10 cellular contexts compared by ENCODE assay signal in genomic region chr19:1846517-1847205, GRCh38. TPM values are rescaled to one million over a fixed set of nuclear protein-coding genes. Genes with fewer than 3 reads are reported as not detected.
DNase-seq lines count a peak whose midpoint lies in the region; ATAC-seq and TF ChIP-seq lines count a peak whose summit lies in the region.
"Had no signal": no experiment of that assay in that cellular context is flagged by ENCODE, and none has a peak within 500 bp of the region (broad histone marks: within the 10 kb centered on the region; RNA-seq: fewer than 3 reads in every experiment).

No MANE protein-coding gene starts in this region.

- ATAC-seq in HCT116, result no peak
- no peak for ATAC-seq in HG02642 (IDR thresholded peaks at IDR 0.05; ENCODE audit: poor library complexity, unreplicated experiment)

- H3K9me3 ChIP-seq in HCT116 (ENCODE audit: control insufficient read depth in 1 of 2, insufficient read depth in 1 of 2, low read depth in 1 of 2, low read length in 2 of 2), result no peaks in the 10 kb centered on the region
- H3K9me3 ChIP-seq in skeletal muscle tissue (ENCODE audit: control insufficient read depth in 3 of 3, low read length in 3 of 3), result no peaks in the 10 kb centered on the region

- H2AFZ ChIP-seq in HCT116 (ENCODE audit: low read depth, low read length, poor library complexity, severe bottlenecking), result no peak overlapping the region

- H3K4me2 ChIP-seq in HCT116 (ENCODE audit: low read length), result peak overlapping the region; percentile 94

- H3K79me2 ChIP-seq in HCT116 (ENCODE audit: insufficient read depth, low read length), result peaks cover 74% of the 10 kb centered on the region

- peaks cover 0 to 8% of the 10 kb centered on the region in 2 experiments; a peak in 1 of 4 replicates for H3K36me3 ChIP-seq in HCT116 (ENCODE audit: control insufficient read depth in 1 of 2, insufficient read depth in 2 of 2, low read length in 2 of 2)
- peaks cover 0 to 7% (median 2%) of the 10 kb centered on the region in 3 donors for H3K36me3 ChIP-seq in skeletal muscle tissue (ENCODE audit: control insufficient read depth in 3 of 3, insufficient read depth in 3 of 3, low read length in 3 of 3)

- DNase-seq in HCT116 (ENCODE audit: low read depth, low spot score) (no peak), foreskin fibroblast (no peak), SHP77 treated with DMSO at 0.1 percent for 48 hours (lab: John Stamatoyannopoulos, UW) (no peak), hepatic stellate cell (ENCODE audit: low spot score) (no peak), T-helper 9 cell (no peak)
- DNase-seq: NCI-H1417 treated with DMSO at 0.1 percent for 48 hours, occipital lobe had no signal

- peaks cover 15% of the 10 kb centered on the region; the same call in 1 of the 2 replicates for H4K20me1 ChIP-seq in HCT116 (ENCODE audit: insufficient read depth)

- peak overlapping the region; percentile 88 for H3K9ac ChIP-seq in HCT116 (ENCODE audit: low read length)
- peak overlapping the region; percentile 93 to 98 (median 95) for H3K9ac ChIP-seq in skeletal muscle tissue (ENCODE audit: low read depth in 1 of 3, low read length in 3 of 3)

- no peaks in the 10 kb centered on the region for H3K27me3 ChIP-seq in HCT116 (ENCODE audit: insufficient read depth, low read length)
- H3K27me3 ChIP-seq in skeletal muscle tissue (ENCODE audit: control insufficient read depth in 3 of 3, insufficient read depth in 3 of 3, low read length in 3 of 3), result no peaks in the 10 kb centered on the region

- TF ChIP-seq RAD21 in HCT116 (IDR thresholded peaks at IDR 0.05; ENCODE audit: low read depth), result no peak

- H3K27ac ChIP-seq in HCT116 (ENCODE audit: low read depth, low read length) (peak overlapping the region; percentile 99; the same call in 1 of the 2 replicates), skeletal muscle tissue (ENCODE audit: low read depth, low read length) (no peak overlapping the region)

- RAD21 ChIA-PET in HCT116 (lab: Charles Lee; ENCODE audit: low non-redundant PET in 1 of 2, low total read pairs in 2 of 2, uncharacterized antibody in 2 of 2, unreplicated experiment in 2 of 2), result no interaction called here

- POLR2A ChIA-PET in HCT116 (lab: Charles Lee), result no interaction called here

- TF ChIP-seq POLR2A in HCT116 (IDR thresholded peaks at IDR 0.05; ENCODE audit: borderline replicate concordance, extremely low read depth, insufficient read depth, insufficient read length), result no peak

- H3K4me1 ChIP-seq in HCT116 (ENCODE audit: control insufficient read depth in 1 of 2, insufficient read depth in 2 of 2, low read length in 2 of 2), result peaks cover 20 to 30% of the 10 kb centered on the region in 2 experiments
- H3K4me1 ChIP-seq in skeletal muscle tissue (ENCODE audit: control insufficient read depth in 3 of 3, insufficient read depth in 3 of 3, low read length in 3 of 3), result peaks cover 51 to 59% (median 53%) of the 10 kb centered on the region in 3 donors

- intact Hi-C loops in HCT116 (cut with micrococcal nuclease), result no loop called here

- no peaks in the 10 kb centered on the region for H3K9me2 ChIP-seq in HCT116 (ENCODE audit: insufficient read depth)

- no TSS peak for BruUV-seq in HCT116 (replicated peaks; lab: Mats Ljungman, UMichigan)

- TF ChIP-seq CTCF in HCT116 (IDR thresholded peaks at IDR 0.05 in 2 of 3, conservative IDR thresholded peaks at IDR 0.05 in 1 of 3; ENCODE audit: borderline replicate concordance in 1 of 3, insufficient read depth in 1 of 3, low read depth in 2 of 3, low read length in 2 of 3), result no peak
- TF ChIP-seq CTCF in WI38 (IDR thresholded peaks at IDR 0.05; ENCODE audit: low read depth, low read length), result no peak
- no peak for TF ChIP-seq CTCF in foreskin fibroblast (IDR thresholded peaks at IDR 0.05; ENCODE audit: low read depth, low read length)

- CTCF ChIA-PET in HCT116 (lab: Charles Lee), result interaction anchor here (1.2 kb wide), 1 partner anchor 8 kb away, joined by 4 read pairs; no protein-coding TSS in a partner anchor

- H3K4me3 ChIP-seq in HCT116 (replicated peaks in 1 of 2; ENCODE audit: low read depth in 1 of 2, low read length in 2 of 2) (peak overlapping the region; percentile 88 to 98), WI38 (ENCODE audit: low read depth, low read length) (peak overlapping the region; percentile 89), foreskin fibroblast (ENCODE audit: low read depth in 1 of 2, low read length in 2 of 2) (peak overlapping the region; percentile 86 to 87), skeletal muscle tissue (ENCODE audit: low read length in 3 of 3) (peak overlapping the region; percentile 87 to 96 (median 91))

TF ChIP-seq in HCT116, 20 proteins besides CTCF, POLR2A, EP300 and RAD21:
- TF ChIP-seq EGR1 (IDR thresholded peaks at IDR 0.05; ENCODE audit: low read depth) (no peak), SRF (IDR thresholded peaks at IDR 0.05; ENCODE audit: low read depth) (no peak), MAX (IDR thresholded peaks at IDR 0.05) (no peak), ZNF274 (IDR thresholded peaks at IDR 0.05; ENCODE audit: low read depth, low read length) (no peak), JUND (IDR thresholded peaks at IDR 0.05) (no peak), SP1 (IDR thresholded peaks at IDR 0.05; ENCODE audit: low read depth) (no peak), FOSL1 (IDR thresholded peaks at IDR 0.05; ENCODE audit: low read depth) (no peak), POLR2AphosphoS5 (IDR thresholded peaks at IDR 0.05; ENCODE audit: low read depth, low read length) (no peak), ZBTB33 (IDR thresholded peaks at IDR 0.05; ENCODE audit: extremely low read depth, insufficient replicate concordance, low read length) (no peak), EZH2 (IDR thresholded peaks at IDR 0.05) (no peak), YY1 (IDR thresholded peaks at IDR 0.05; ENCODE audit: extremely low read depth, insufficient replicate concordance, low read depth, low read length) (no peak), CEBPB (IDR thresholded peaks at IDR 0.05; ENCODE audit: low read depth) (no peak), ZFX (IDR thresholded peaks at IDR 0.05) (no peak), TCF7L2 (IDR thresholded peaks at IDR 0.05; ENCODE audit: borderline replicate concordance, extremely low read depth, insufficient read depth, insufficient read length) (no peak), SIN3A (IDR thresholded peaks at IDR 0.05; ENCODE audit: low read depth) (no peak), CBX3 (IDR thresholded peaks at IDR 0.05; ENCODE audit: low read depth) (no peak), ATF3 (IDR thresholded peaks at IDR 0.05) (no peak), EZH2phosphoT487 (IDR thresholded peaks at IDR 0.05; ENCODE audit: borderline replicate concordance) (no peak)

RNA-seq across cellular contexts. Expression of gene REXO1, which starts 1.6 kb away (rescaled TPM):
- total RNA-seq in HCT116 (2021; ENCODE audit: unreplicated experiment) (52.2 TPM), skeletal muscle tissue (5.7 TPM)
- 37.4 and 54.0 TPM in 2 replicates for polyA plus RNA-seq in HCT116 (2012)

RNA-seq across cellular contexts. Expression of gene KLF16, which starts 16.7 kb away (rescaled TPM):
- total RNA-seq in HCT116 (2021; ENCODE audit: unreplicated experiment) (64.3 TPM), skeletal muscle tissue (2.6 TPM)
- 29.9 and 33.0 TPM in 2 replicates for polyA plus RNA-seq in HCT116 (2012)

RNA-seq across cellular contexts. Expression of gene ATP8B3, which starts 34.6 kb away (rescaled TPM):
- total RNA-seq in HCT116 (2021; ENCODE audit: unreplicated experiment) (17.0 TPM), skeletal muscle tissue (0.52 TPM)
- polyA plus RNA-seq in HCT116 (2012), result 15.6 and 16.5 TPM in 2 replicates

RNA-seq across cellular contexts. Expression of gene ABHD17A, which starts 38.6 kb away (rescaled TPM):
- total RNA-seq in HCT116 (2021; ENCODE audit: unreplicated experiment), result 68.2 TPM
- polyA plus RNA-seq in HCT116 (2012), result 39.6 and 42.3 TPM in 2 replicates
- total RNA-seq in skeletal muscle tissue, result 52.7 TPM

RNA-seq across cellular contexts. Expression of gene ADAT3, which starts 58.5 kb away (rescaled TPM):
- 15.9 TPM for total RNA-seq in HCT116 (2021; ENCODE audit: unreplicated experiment)
- 6.2 and 7.5 TPM in 2 replicates for polyA plus RNA-seq in HCT116 (2012)
- total RNA-seq in skeletal muscle tissue, result 1.0 TPM

Comparison
In these comparisons a context has a peak if more than half of its experiments do, and no peak if none do; other contexts are left out.
1. RNA of gene KLF16, which starts 16.7 kb away (total RNA-seq): 64.3 TPM in HCT116 (single experiment); 2.6 TPM in skeletal muscle tissue (single experiment); every median in the first group is over 10 times any median in the second.
2. RNA of gene ATP8B3, which starts 34.6 kb away (total RNA-seq): 17.0 TPM in HCT116 (single experiment); 0.52 TPM in skeletal muscle tissue (single experiment); every median in the first group is over 10 times any median in the second.
3. Peak in every context shown above with its lines, with median percentiles within 50 percentile points of each other: H3K4me3 ChIP-seq.